ENCODE assay signal across 23 cellular contexts in the genomic region with DNA sequence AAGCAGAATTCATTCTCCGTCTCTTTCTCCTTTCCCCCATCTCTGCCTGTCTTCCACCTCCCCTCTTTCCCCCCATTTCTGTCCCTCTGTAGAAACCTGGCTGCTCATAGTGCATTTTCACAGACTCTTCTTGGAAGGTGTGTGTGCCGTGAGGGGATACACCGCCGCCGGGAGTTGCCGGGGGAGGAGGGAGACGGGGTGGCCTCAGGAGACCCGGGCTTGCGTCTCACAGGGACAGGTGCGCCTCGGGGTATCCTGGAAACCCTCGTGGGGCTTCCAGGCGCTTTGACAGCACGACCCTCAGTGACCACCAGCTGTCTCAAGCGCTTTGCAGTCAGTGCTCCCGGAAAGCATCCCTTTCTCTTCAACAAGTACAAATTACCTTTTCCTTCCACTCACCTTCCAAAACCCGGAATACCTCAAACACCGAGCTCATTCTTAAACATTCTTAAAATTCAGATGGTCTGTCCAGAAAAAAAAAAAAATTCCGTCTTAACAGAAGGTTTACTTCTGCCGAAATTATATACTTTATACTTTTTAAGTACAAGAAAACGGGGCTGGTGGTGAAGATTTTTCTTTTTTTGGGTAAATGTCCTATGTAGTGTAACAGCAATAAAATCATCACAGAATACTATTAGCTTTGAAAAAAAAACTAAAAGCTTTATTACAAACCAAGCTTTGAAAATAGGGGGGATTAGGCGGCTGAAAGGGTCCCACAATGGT. TPM values are rescaled to one million over a fixed set of nuclear protein-coding genes. Genes with fewer than 3 reads are reported as not detected.
A peak's percentile ranks its signal among the peaks of the same experiment; 100 is the strongest.
DNase-seq lines count a peak whose midpoint lies in the region; ATAC-seq and TF ChIP-seq lines count a peak whose summit lies in the region.
"Had no signal": no experiment of that assay in that cellular context is flagged by ENCODE, and none has a peak within 500 bp of the region (broad histone marks: within the 10 kb centered on the region; RNA-seq: fewer than 3 reads in every experiment).

No MANE protein-coding gene starts in this region.

- H3K27ac Mint-ChIP-seq in glutamatergic neuron (ENCODE audit: unreplicated experiment), result no peak overlapping the region
- no peak overlapping the region for H3K27ac Mint-ChIP-seq in neural crest cell (ENCODE audit: unreplicated experiment)
- peak overlapping the region; percentile 64 for H3K27ac Mint-ChIP-seq in type B pancreatic cell
- H3K27ac Mint-ChIP-seq in activated naive CD8-positive, alpha-beta T cell treated with anti-CD3 and anti-CD28 coated beads for 36 hours, result no peak overlapping the region
- H3K27ac Mint-ChIP-seq: CD14-positive monocyte had no signal

- H3K4me1 Mint-ChIP-seq in glutamatergic neuron (ENCODE audit: low read depth, unreplicated experiment) (peaks cover 19% of the 10 kb centered on the region), neural crest cell (peaks cover 42% of the 10 kb centered on the region), type B pancreatic cell (ENCODE audit: unreplicated experiment) (peaks cover 57% of the 10 kb centered on the region)
- H3K4me1 Mint-ChIP-seq in activated naive CD8-positive, alpha-beta T cell treated with anti-CD3 and anti-CD28 coated beads for 36 hours, result peaks cover 25% of the 10 kb centered on the region

- no peaks in the 10 kb centered on the region for H3K9me3 ChIP-seq in SJCRH30 (replicated peaks)

- peak overlapping the region; percentile 46 for H3K4me3 Mint-ChIP-seq in glutamatergic neuron (ENCODE audit: unreplicated experiment)
- H3K4me3 Mint-ChIP-seq in neural crest cell, result peak overlapping the region; percentile 44
- H3K4me3 Mint-ChIP-seq in type B pancreatic cell, result peak overlapping the region; percentile 86
- no peak overlapping the region for H3K4me3 Mint-ChIP-seq in activated naive CD8-positive, alpha-beta T cell treated with anti-CD3 and anti-CD28 coated beads for 36 hours

- no peak overlapping the region for H3K27ac ChIP-seq in SJCRH30

- no peak for ATAC-seq in HG02642 (IDR thresholded peaks at IDR 0.05; ENCODE audit: poor library complexity, unreplicated experiment)

- H3K9me3 Mint-ChIP-seq in glutamatergic neuron (ENCODE audit: unreplicated experiment), result peaks cover 14% of the 10 kb centered on the region
- H3K9me3 Mint-ChIP-seq in neural crest cell, result no peaks in the 10 kb centered on the region
- no peaks in the 10 kb centered on the region for H3K9me3 Mint-ChIP-seq in type B pancreatic cell
- H3K9me3 Mint-ChIP-seq in activated naive CD8-positive, alpha-beta T cell treated with anti-CD3 and anti-CD28 coated beads for 36 hours, result no peaks in the 10 kb centered on the region

- no peaks in the 10 kb centered on the region for H3K4me1 ChIP-seq in SJCRH30

- no peaks in the 10 kb centered on the region for H3K36me3 ChIP-seq in SJCRH30

- TF ChIP-seq CTCF in glutamatergic neuron (IDR thresholded peaks at IDR 0.05; ENCODE audit: partially characterized antibody, unreplicated experiment), result no peak
- no peak for TF ChIP-seq CTCF in neural crest cell (conservative IDR thresholded peaks at IDR 0.05)
- no peak for TF ChIP-seq CTCF in type B pancreatic cell (conservative IDR thresholded peaks at IDR 0.05)

- H3K36me3 Mint-ChIP-seq in glutamatergic neuron (ENCODE audit: unreplicated experiment) (no peaks in the 10 kb centered on the region), neural crest cell (ENCODE audit: low read depth) (peaks cover 2% of the 10 kb centered on the region), type B pancreatic cell (peaks cover 26% of the 10 kb centered on the region)
- H3K36me3 Mint-ChIP-seq in activated naive CD8-positive, alpha-beta T cell treated with anti-CD3 and anti-CD28 coated beads for 36 hours, result peaks cover 2% of the 10 kb centered on the region

- H3K27me3 Mint-ChIP-seq in glutamatergic neuron (ENCODE audit: unreplicated experiment), result peaks cover 53% of the 10 kb centered on the region
- H3K27me3 Mint-ChIP-seq in neural crest cell (ENCODE audit: low read depth), result peaks cover 100% of the 10 kb centered on the region
- peaks cover 93% of the 10 kb centered on the region for H3K27me3 Mint-ChIP-seq in type B pancreatic cell
- peaks cover 98% of the 10 kb centered on the region for H3K27me3 Mint-ChIP-seq in activated naive CD8-positive, alpha-beta T cell treated with anti-CD3 and anti-CD28 coated beads for 36 hours

- H3K27me3 ChIP-seq in SJCRH30, result no peaks in the 10 kb centered on the region

- H3K4me3 ChIP-seq in SJCRH30, result no peak overlapping the region

- DNase-seq in astrocyte of the hippocampus (ENCODE audit: low read depth, low spot score) (peak; percentile 58), glutamatergic neuron (no peak), neural crest cell (ENCODE audit: low read depth, low spot score) (no peak), type B pancreatic cell (ENCODE audit: extremely low spot score, unreplicated experiment) (no peak), SJCRH30 (no peak), RKO (ENCODE audit: low spot score) (no peak)
- no peak for DNase-seq in activated naive CD8-positive, alpha-beta T cell treated with anti-CD3 and anti-CD28 coated beads for 36 hours
- DNase-seq: AML-193, DMS153, EL, GOT3, KBM-7, MV-4-11, NCI-H1436, NCI-H2029, NCI-H2171, NCI-H446, NCI-H69, RPMI8226, SIG-M5 had no signal

RNA-seq across cellular contexts. Expression of a gene that starts 8.2 kb away (rescaled TPM):
- total RNA-seq in glutamatergic neuron (ENCODE audit: unreplicated experiment) (0.47 TPM), neural crest cell (1.0 and 1.1 TPM in 2 replicates), type B pancreatic cell (ENCODE audit: low replicate concordance) (24.7 and 29.9 TPM in 2 replicates)
- 2.5 and 2.6 TPM in 2 replicates for total RNA-seq in SJCRH30 (2014; rRNA removed; shearing (Covaris generic))
- total RNA-seq in activated naive CD8-positive, alpha-beta T cell treated with anti-CD3 and anti-CD28 coated beads for 36 hours, result not detected
- total RNA-seq: OCI-LY7 had no signal
